ENCODE assay signal across 13 cellular contexts in genomic region chr15:99239545-99240198, GRCh38. TPM values are rescaled to one million over a fixed set of nuclear protein-coding genes. Genes with fewer than 3 reads are reported as not detected.
DNase-seq lines count a peak whose midpoint lies in the region; ATAC-seq, FAIRE-seq and TF ChIP-seq lines count a peak whose summit lies in the region.
"Had no signal": no experiment of that assay in that cellular context is flagged by ENCODE, and none has a peak within 500 bp of the region (broad histone marks: within the 10 kb centered on the region; RNA-seq: fewer than 3 reads in every experiment).

No MANE protein-coding gene starts in this region.

- peak overlapping the region; percentile 31 for H3K27ac Mint-ChIP-seq in activated naive CD8-positive, alpha-beta T cell treated with anti-CD3 and anti-CD28 coated beads for 36 hours
- peak overlapping the region in 1 of 8 donors; percentile 24 for H3K27ac Mint-ChIP-seq in CD8-positive, alpha-beta memory T cell

- H3K4me2 ChIP-seq in PC-3 (ENCODE audit: low read length): no peak overlapping the region

- DNase-seq in GM12891 (ENCODE audit: insufficient read length, low spot score) (peak; percentile 22), PC-3 (no peak), SJCRH30 (no peak), NCI-H748 treated with DMSO at 0.1 percent for 48 hours (lab: John Stamatoyannopoulos, UW) (no peak)
- peak; percentile 26 for DNase-seq in activated naive CD8-positive, alpha-beta T cell treated with anti-CD3 and anti-CD28 coated beads for 36 hours
- no peak for DNase-seq in CD8-positive, alpha-beta memory T cell
- DNase-seq: NCI-H2107, sigmoid colon had no signal

- H4K20me1 ChIP-seq in PC-3 (ENCODE audit: low read length): no peaks in the 10 kb centered on the region

- intact Hi-C loops in PC-3 (cut with micrococcal nuclease): no loop called here

- H3K27me3 Mint-ChIP-seq in activated naive CD8-positive, alpha-beta T cell treated with anti-CD3 and anti-CD28 coated beads for 36 hours: peaks cover 41% of the 10 kb centered on the region
- H3K27me3 Mint-ChIP-seq in CD8-positive, alpha-beta memory T cell: peaks cover 5 to 40% of the 10 kb centered on the region in 2 donors

- H3K4me1 ChIP-seq in PC-3 (ENCODE audit: insufficient read depth, low read length) (peaks cover 10% of the 10 kb centered on the region), SJCRH30 (no peaks in the 10 kb centered on the region)
- no peaks in the 10 kb centered on the region for H3K4me1 ChIP-seq in CD8-positive, alpha-beta memory T cell (ENCODE audit: insufficient read depth, low read length)
- H3K4me1 ChIP-seq: HAP-1, sigmoid colon had no signal

- H3K36me3 ChIP-seq in PC-3 (ENCODE audit: low read depth, low read length) (no peaks in the 10 kb centered on the region), SJCRH30 (peaks cover 6% of the 10 kb centered on the region)
- H3K36me3 ChIP-seq in CD8-positive, alpha-beta memory T cell (ENCODE audit: insufficient read depth, low read length): no peaks in the 10 kb centered on the region
- H3K36me3 ChIP-seq: HAP-1 had no signal

- POLR2A ChIA-PET in PC-3 (lab: Charles Lee; ENCODE audit: unreplicated experiment): no interaction called here
- POLR2A ChIA-PET in CD8-positive, alpha-beta memory T cell (lab: Charles Lee): no interaction called here

- H3K9me3 Mint-ChIP-seq in activated naive CD8-positive, alpha-beta T cell treated with anti-CD3 and anti-CD28 coated beads for 36 hours: no peaks in the 10 kb centered on the region
- no peaks in the 10 kb centered on the region for H3K9me3 Mint-ChIP-seq in CD8-positive, alpha-beta memory T cell

- H3K9me2 ChIP-seq in PC-3 (replicated peaks; ENCODE audit: low read length): no peaks in the 10 kb centered on the region

- H3K9ac ChIP-seq in PC-3 (ENCODE audit: low read length): no peak overlapping the region

- no peak for TF ChIP-seq POLR2A in GM12891 (IDR thresholded peaks at IDR 0.05; ENCODE audit: low read depth, low read length)

- H3K4me3 Mint-ChIP-seq in activated naive CD8-positive, alpha-beta T cell treated with anti-CD3 and anti-CD28 coated beads for 36 hours: no peak overlapping the region
- no peak overlapping the region for H3K4me3 Mint-ChIP-seq in CD8-positive, alpha-beta memory T cell

- no peaks in the 10 kb centered on the region for H3F3A ChIP-seq in PC-3 (ENCODE audit: low read length, unreplicated experiment)

- H2AFZ ChIP-seq in PC-3 (ENCODE audit: low read length): no peak overlapping the region

- H3K27me3 ChIP-seq in PC-3 (ENCODE audit: low read length) (no peaks in the 10 kb centered on the region), SJCRH30 (no peaks in the 10 kb centered on the region)
- no peaks in the 10 kb centered on the region for H3K27me3 ChIP-seq in CD8-positive, alpha-beta memory T cell (ENCODE audit: insufficient read depth, low read length, poor library complexity, severe bottlenecking)
- H3K27me3 ChIP-seq: sigmoid colon had no signal

- H3K36me3 Mint-ChIP-seq in activated naive CD8-positive, alpha-beta T cell treated with anti-CD3 and anti-CD28 coated beads for 36 hours: peaks cover 6% of the 10 kb centered on the region
- no peaks in the 10 kb centered on the region for H3K36me3 Mint-ChIP-seq in CD8-positive, alpha-beta memory T cell

- TF ChIP-seq CTCF in PC-3 (conservative IDR thresholded peaks at IDR 0.05; ENCODE audit: low read depth, low read length): no peak

- H3K79me2 ChIP-seq in PC-3 (ENCODE audit: low read length): 0 out of 2 replicates have a peak, but pooled peaks cover 4% of the 10 kb centered on the region

- peak; percentile 97 for ATAC-seq in GM19463 (IDR thresholded peaks at IDR 0.05; ENCODE audit: unreplicated experiment)
- ATAC-seq in HG03064 (IDR thresholded peaks at IDR 0.05; ENCODE audit: low read depth, unreplicated experiment): peak; percentile 84
- ATAC-seq in PC-3: no peak

- peak; percentile 76 for FAIRE-seq in GM12891 (lab: Jason Lieb, UNC)
- FAIRE-seq: colon had no signal

- no peaks in the 10 kb centered on the region for H3K9me3 ChIP-seq in PC-3 (ENCODE audit: low read length)
- no peaks in the 10 kb centered on the region for H3K9me3 ChIP-seq in SJCRH30 (replicated peaks)
- no peaks in the 10 kb centered on the region for H3K9me3 ChIP-seq in CD8-positive, alpha-beta memory T cell (ENCODE audit: low read length)
- H3K9me3 ChIP-seq: HAP-1, sigmoid colon had no signal

- CTCF ChIA-PET in PC-3 (lab: Charles Lee): no interaction called here
- CTCF ChIA-PET in CD8-positive, alpha-beta memory T cell (lab: Charles Lee): no interaction called here

- H3K4me3 ChIP-seq in PC-3 (ENCODE audit: low read length): no peak overlapping the region
- no peak overlapping the region for H3K4me3 ChIP-seq in SJCRH30
- H3K4me3 ChIP-seq in CD8-positive, alpha-beta memory T cell (ENCODE audit: low read length): no peak overlapping the region
- H3K4me3 ChIP-seq: HAP-1, sigmoid colon had no signal

- no TSS peak for BruUV-seq in PC-3 (replicated peaks; lab: Mats Ljungman, UMichigan)

- H3K27ac ChIP-seq in PC-3 (ENCODE audit: low read length) (no peak overlapping the region), SJCRH30 (no peak overlapping the region)
- no peak overlapping the region for H3K27ac ChIP-seq in CD8-positive, alpha-beta memory T cell (ENCODE audit: low read depth, low read length)
- H3K27ac ChIP-seq: C4-2B, sigmoid colon had no signal

- H3K4me1 Mint-ChIP-seq in activated naive CD8-positive, alpha-beta T cell treated with anti-CD3 and anti-CD28 coated beads for 36 hours: peaks cover 10% of the 10 kb centered on the region
- H3K4me1 Mint-ChIP-seq in CD8-positive, alpha-beta memory T cell: no peaks in the 10 kb centered on the region

TF ChIP-seq in GM12891, 5 proteins besides CTCF, POLR2A, EP300 and RAD21:
- TF ChIP-seq POLR2AphosphoS5 (IDR thresholded peaks at IDR 0.05; ENCODE audit: low read depth, low read length): no peak
- TF ChIP-seq SPI1 (IDR thresholded peaks at IDR 0.05; ENCODE audit: low read depth, low read length): no peak
- TF ChIP-seq POU2F2 (IDR thresholded peaks at IDR 0.05; ENCODE audit: low read depth, low read length): no peak
- no peak for TF ChIP-seq PAX5 (IDR thresholded peaks at IDR 0.05; ENCODE audit: insufficient read depth, low read length, severe bottlenecking)
- TF ChIP-seq TAF1 (IDR thresholded peaks at IDR 0.05; ENCODE audit: low read depth, low read length): no peak

RNA-seq across cellular contexts. Expression of gene TTC23, which starts 9.7 kb away (rescaled TPM):
- polyA plus RNA-seq in GM12891 (2012; ENCODE audit: low read depth, missing spikeins): 2.6 TPM
- 1 to 10 TPM; 3.7 to 4.2 TPM for total RNA-seq in activated naive CD8-positive, alpha-beta T cell treated with anti-CD3 and anti-CD28 coated beads for 36 hours
- total RNA-seq in PC-3 (2014; rRNA removed): 8.2 and 10.4 TPM in 2 replicates
- 28.3 and 43.1 TPM in 2 replicates for total RNA-seq in SJCRH30 (2014; rRNA removed; shearing (Covaris generic))
- 1 to 10 TPM; 2.0 to 2.7 TPM for total RNA-seq in CD8-positive, alpha-beta memory T cell
- 0.10 TPM for polyA plus RNA-seq in CD8-positive, alpha-beta memory T cell

RNA-seq across cellular contexts. Expression of gene LRRC28, which starts 11.6 kb away (rescaled TPM):
- 16.0 TPM for polyA plus RNA-seq in GM12891 (2012; ENCODE audit: low read depth, missing spikeins)
- total RNA-seq in activated naive CD8-positive, alpha-beta T cell treated with anti-CD3 and anti-CD28 coated beads for 36 hours: 10 to 100 TPM in 1 of 2 experiments, 1 to 10 TPM in 1; 9.9 to 12.4 TPM
- total RNA-seq in PC-3 (2014; rRNA removed): 10.6 and 14.9 TPM in 2 replicates
- total RNA-seq in SJCRH30 (2014; rRNA removed; shearing (Covaris generic)): 18.6 and 19.4 TPM in 2 replicates
- total RNA-seq in CD8-positive, alpha-beta memory T cell: 10 to 100 TPM; 18.0 to 19.4 TPM
- 28.4 TPM for polyA plus RNA-seq in CD8-positive, alpha-beta memory T cell

Comparison
In these comparisons a context has a peak if more than half of its experiments do, and no peak if none do; other contexts are left out.
1. DNase-seq: peak in GM12891 (single experiment) and activated naive CD8-positive, alpha-beta T cell treated with anti-CD3 and anti-CD28 coated beads for 36 hours (single experiment); none in PC-3 (single experiment), SJCRH30 (0 of 2), CD8-positive, alpha-beta memory T cell (0 of 5) and NCI-H748 treated with DMSO at 0.1 percent for 48 hours (single experiment).